28 cellular contexts compared by ENCODE assay signal in the genomic region with DNA sequence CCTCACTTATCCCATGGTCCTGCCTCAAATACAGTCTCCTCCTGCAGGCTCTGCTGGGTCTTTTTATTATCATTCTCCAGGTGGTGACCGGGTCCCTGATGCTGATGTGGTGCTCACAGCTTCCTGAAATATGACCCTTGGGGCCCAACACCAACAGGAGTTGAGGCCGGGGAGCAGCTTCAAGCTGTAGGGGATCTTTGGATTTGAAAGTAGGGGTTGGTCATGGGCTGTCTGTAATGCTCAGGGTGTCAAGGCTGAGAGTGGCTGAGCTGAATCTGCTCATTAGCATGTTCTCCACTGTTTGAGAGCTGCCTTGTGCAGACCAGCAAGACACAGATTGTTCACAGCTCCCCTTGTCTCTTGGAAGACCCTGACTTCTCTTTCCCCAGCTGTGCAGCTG. TPM values are rescaled to one million over a fixed set of nuclear protein-coding genes. Genes with fewer than 3 reads are reported as not detected.
DNase-seq lines count a peak whose midpoint lies in the region; TF ChIP-seq lines count a peak whose summit lies in the region.
"Had no signal": no experiment of that assay in that cellular context is flagged by ENCODE, and none has a peak within 500 bp of the region (broad histone marks: within the 10 kb centered on the region; RNA-seq: fewer than 3 reads in every experiment).

No MANE protein-coding gene starts in this region.

- no peaks in the 10 kb centered on the region for H3K4me1 Mint-ChIP-seq in type B pancreatic cell (ENCODE audit: unreplicated experiment)

- no TSS peak for BruUV-seq in OCI-LY7 (replicated peaks; lab: Mats Ljungman, UMichigan)

- intact Hi-C loops in OCI-LY7 (cut with micrococcal nuclease; ENCODE audit: unreplicated experiment) = no loop called here

- CTCF ChIA-PET in OCI-LY7 (lab: Charles Lee; ENCODE audit: unreplicated experiment) = interaction anchor here (1.0 kb wide), 1 partner anchor 76 kb away, joined by 4 read pairs; no protein-coding TSS in a partner anchor

- no peaks in the 10 kb centered on the region for H3K36me3 Mint-ChIP-seq in type B pancreatic cell

- peak overlapping the region; percentile 64 for H3K27ac ChIP-seq in OCI-LY7 (ENCODE audit: low read depth, low read length, poor library complexity, severe bottlenecking)
- H3K27ac ChIP-seq: epithelial cell of prostate, KMS-11, psoas muscle, thyroid gland had no signal

- H3K4me3 ChIP-seq in OCI-LY7 (ENCODE audit: low read depth, low read length, poor library complexity, severe bottlenecking) (no peak overlapping the region), iPS-15b (ENCODE audit: low read depth, low read length) (peak overlapping the region; percentile 1)
- H3K4me3 ChIP-seq: psoas muscle, thyroid gland had no signal

- no peaks in the 10 kb centered on the region for H3K79me2 ChIP-seq in OCI-LY7 (ENCODE audit: insufficient read depth, low read depth, low read length)

- H3K27me3 ChIP-seq in iPS-15b (ENCODE audit: control insufficient read depth, insufficient read depth, low read length) = peaks cover 17% of the 10 kb centered on the region
- H3K27me3 ChIP-seq: thyroid gland had no signal

- DNase-seq in DMS53 (lab: John Stamatoyannopoulos, UW) = peak; percentile 22
- DNase-seq in DMS53 treated with DMSO at 0.1 percent for 48 hours (lab: John Stamatoyannopoulos, UW; ENCODE audit: unreplicated experiment) = no peak
- DNase-seq in OCI-LY7 (ENCODE audit: low spot score) = peak; percentile 22
- peak; percentile 43 for DNase-seq in type B pancreatic cell (ENCODE audit: extremely low spot score, unreplicated experiment)
- no peak for DNase-seq in central memory CD4-positive, alpha-beta T cell
- DNase-seq in iPS-NIHi11 (ENCODE audit: low spot score) = no peak
- DNase-seq in NCI-H510A treated with DMSO at 0.1 percent for 48 hours (lab: John Stamatoyannopoulos, UW) = no peak
- DNase-seq: 8988T; effector CD8-positive, alpha-beta T cell; HFFc6; hypothalamus; kidney; midbrain; MM.1S; NCI-H1105 treated with DMSO at 0.1 percent for 48 hours; NCI-H2227 treated with DMSO at 0.1 percent for 48 hours; NCI-H526 treated with DMSO at 0.1 percent for 48 hours; nucleus accumbens; psoas muscle; thyroid gland had no signal

- peak overlapping the region; percentile 62; the same call in 1 of the 2 replicates for H2AFZ ChIP-seq in OCI-LY7 (ENCODE audit: low read length)

- no peaks in the 10 kb centered on the region for H4K20me1 ChIP-seq in OCI-LY7 (ENCODE audit: insufficient read depth, low read length)

- POLR2A ChIA-PET in OCI-LY7 (lab: Charles Lee) = interaction anchor here (0.5 to 3.0 kb wide), 3 partner anchors 10 to 293 kb away, joined by 3 to 18 read pairs (median 6); no protein-coding TSS in a partner anchor

- no peak overlapping the region for H3K9ac ChIP-seq in iPS-15b (ENCODE audit: low read depth, low read length)
- H3K9ac ChIP-seq: KMS-11 had no signal

- peaks cover 36% of the 10 kb centered on the region for H3K4me1 ChIP-seq in OCI-LY7 (ENCODE audit: insufficient read depth, low read length, poor library complexity, severe bottlenecking)
- H3K4me1 ChIP-seq in iPS-15b (ENCODE audit: control insufficient read depth, insufficient read depth, low read length) = peaks cover 44% of the 10 kb centered on the region
- H3K4me1 ChIP-seq: thyroid gland had no signal

- H3K9me3 ChIP-seq in OCI-LY7 (ENCODE audit: low read length) (no peaks in the 10 kb centered on the region), iPS-15b (ENCODE audit: control insufficient read depth, insufficient read depth, low read length) (no peaks in the 10 kb centered on the region)
- H3K9me3 ChIP-seq: psoas muscle, thyroid gland had no signal

- no peak overlapping the region for H3K27ac Mint-ChIP-seq in type B pancreatic cell
- H3K27ac Mint-ChIP-seq: activated naive CD8-positive, alpha-beta T cell; activated T-helper 17 cell treated with anti-CD3 and anti-CD28 coated beads, Interleukin-2, amount 50 U/mL, for 72 hours; CD14-positive monocyte; HFFc6; T-helper 1 cell treated with Interleukin-12 subunit alpha and Interleukin-12 subunit beta and Interleukin-4 antibody, amounts not matched to agents 30 μg/mL and 1 μg/mL, for 36 hours had no signal

- peak overlapping the region; percentile 51; the same call in 1 of the 2 replicates for H3K4me2 ChIP-seq in OCI-LY7 (ENCODE audit: low read length)
- H3K4me2 ChIP-seq: KMS-11 had no signal

- no peaks in the 10 kb centered on the region for H3K9me3 Mint-ChIP-seq in type B pancreatic cell
- H3K9me3 Mint-ChIP-seq: activated T-helper 17 cell treated with anti-CD3 and anti-CD28 coated beads, Interleukin-2, amount 50 U/mL, for 72 hours; CD14-positive monocyte; HFFc6; naive thymus-derived CD4-positive, alpha-beta T cell; T-helper 1 cell treated with Interleukin-12 subunit alpha and Interleukin-12 subunit beta and Interleukin-4 antibody, amounts not matched to agents 30 μg/mL and 1 μg/mL, for 36 hours had no signal

- H3K4me3 Mint-ChIP-seq in type B pancreatic cell = no peak overlapping the region
- H3K4me3 Mint-ChIP-seq: activated naive CD8-positive, alpha-beta T cell; activated T-helper 17 cell treated with anti-CD3 and anti-CD28 coated beads, Interleukin-2, amount 50 U/mL, for 72 hours; CD14-positive monocyte; HFFc6; T-helper 1 cell treated with Interleukin-12 subunit alpha and Interleukin-12 subunit beta and Interleukin-4 antibody, amounts not matched to agents 30 μg/mL and 1 μg/mL, for 36 hours had no signal

- no peaks in the 10 kb centered on the region for H3K36me3 ChIP-seq in OCI-LY7 (ENCODE audit: insufficient read depth, low read length)
- H3K36me3 ChIP-seq in iPS-15b (ENCODE audit: control insufficient read depth, insufficient read depth, low read length) = no peaks in the 10 kb centered on the region
- H3K36me3 ChIP-seq: thyroid gland had no signal

- H3K27me3 Mint-ChIP-seq in type B pancreatic cell = peaks cover 57% of the 10 kb centered on the region

- no peaks in the 10 kb centered on the region for H3K9me2 ChIP-seq in OCI-LY7 (ENCODE audit: insufficient read depth, low read length)

- TF ChIP-seq CTCF in OCI-LY7 (conservative IDR thresholded peaks at IDR 0.05; ENCODE audit: low read length) (no peak), type B pancreatic cell (conservative IDR thresholded peaks at IDR 0.05) (no peak)

RNA-seq across cellular contexts. Expression of a gene that starts 35.5 kb away (rescaled TPM):
- 83.2 and 140 TPM in 2 replicates for total RNA-seq in OCI-LY7 (2014; rRNA removed; shearing (Covaris generic))
- total RNA-seq in OCI-LY7 (2022) (56.0 and 65.8 TPM in 2 replicates), type B pancreatic cell (ENCODE audit: low replicate concordance) (2.8 and 13.2 TPM in 2 replicates)

Comparison
In these comparisons a context has a peak if more than half of its experiments do, and no peak if none do; other contexts are left out.
1. DNase-seq: peak in DMS53 (single experiment), OCI-LY7 (single experiment) and type B pancreatic cell (single experiment); none in DMS53 treated with DMSO at 0.1 percent for 48 hours (single experiment), central memory CD4-positive, alpha-beta T cell (single experiment), iPS-NIHi11 (single experiment) and NCI-H510A treated with DMSO at 0.1 percent for 48 hours (single experiment).